In the genomic region with DNA sequence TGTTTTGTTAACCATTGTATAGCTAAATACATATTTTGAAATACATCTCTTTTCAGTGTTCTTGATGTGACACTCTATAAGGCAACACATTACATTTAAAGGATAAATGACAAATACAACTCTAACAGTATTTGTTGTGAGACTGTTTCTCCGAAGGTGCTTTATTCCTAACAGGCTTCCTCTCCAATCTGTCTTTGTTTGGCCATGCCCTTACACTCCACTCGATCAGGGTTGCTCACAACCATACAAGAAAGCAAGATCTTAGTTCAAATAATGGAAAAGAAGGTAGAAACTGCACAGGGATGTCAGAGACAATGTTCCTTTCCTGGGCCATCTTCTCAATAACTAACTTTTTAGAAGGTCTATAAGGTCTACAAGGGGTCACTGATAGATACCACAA, we compare ENCODE assay signal across 12 cellular contexts.
"Had no signal": no experiment of that assay in that cellular context is flagged by ENCODE, and none has a peak within 500 bp of the region (broad histone marks: within the 10 kb centered on the region; RNA-seq: fewer than 3 reads in every experiment).

No MANE protein-coding gene starts in this region.

- H3K9me3 ChIP-seq: colonic mucosa, gastrocnemius medialis, upper lobe of left lung had no signal

- H3K4me1 ChIP-seq: colonic mucosa, gastrocnemius medialis, psoas muscle had no signal

- H3K36me3 ChIP-seq: colonic mucosa, gastrocnemius medialis, upper lobe of left lung, WERI-Rb-1 had no signal

- ATAC-seq: gastrocnemius medialis, psoas muscle, sciatic nerve had no signal

- H3K27me3 ChIP-seq: colonic mucosa, upper lobe of left lung had no signal

- H3K4me3 ChIP-seq: colonic mucosa, gastrocnemius medialis, psoas muscle, upper lobe of left lung had no signal

- DNase-seq: activated CD4-positive, alpha-beta T cell treated with anti-CD3 and anti-CD28 coated beads for 4 hours; activated naive CD4-positive, alpha-beta T cell treated with Interleukin-2 at 50 U/mL for 16 hours; colonic mucosa; gastrocnemius medialis; psoas muscle; stimulated activated CD4-positive, alpha-beta T cell treated with anti-CD3 and anti-CD28 coated beads, Interleukin-12 subunit alpha, Interleukin-12 subunit beta, amount 100 ng/mL, for 4 hours; stimulated activated naive CD4-positive, alpha-beta T cell treated with Interleukin-2 at 50 U/mL for 16 hours; T-helper 1 cell; upper lobe of left lung; WERI-Rb-1 had no signal

- H3K27ac ChIP-seq: colonic mucosa, gastrocnemius medialis, psoas muscle, upper lobe of left lung, WERI-Rb-1 had no signal

- H3K4me3 Mint-ChIP-seq: activated T-helper 1 cell treated with anti-CD3 and anti-CD28 coated beads, Interleukin-12 subunit alpha, Interleukin-12 subunit beta, Interleukin-2, Interleukin-4 antibody, amounts not matched to agents 30 ng/mL and 10 ng/mL and 1 ng/mL, durations not matched to agents 14 hours and 24 hours and 36 hours had no signal

- H3K9me3 Mint-ChIP-seq: activated T-helper 1 cell treated with anti-CD3 and anti-CD28 coated beads, Interleukin-12 subunit alpha, Interleukin-12 subunit beta, Interleukin-2, Interleukin-4 antibody, amounts not matched to agents 30 ng/mL and 10 ng/mL and 1 ng/mL, durations not matched to agents 14 hours and 24 hours and 36 hours had no signal

- H3K27ac Mint-ChIP-seq: activated T-helper 1 cell treated with anti-CD3 and anti-CD28 coated beads, Interleukin-12 subunit alpha, Interleukin-12 subunit beta, Interleukin-2, Interleukin-4 antibody, amounts not matched to agents 30 ng/mL and 10 ng/mL and 1 ng/mL, durations not matched to agents 14 hours and 24 hours and 36 hours had no signal
